In genomic region chr5:138951986-138952735, GRCh38 we compare ENCODE assay signal across 17 cellular contexts.
DNase-seq lines count a peak whose midpoint lies in the region; ATAC-seq and TF ChIP-seq lines count a peak whose summit lies in the region.
"Had no signal": no experiment of that assay in that cellular context is flagged by ENCODE, and none has a peak within 500 bp of the region (broad histone marks: within the 10 kb centered on the region; RNA-seq: fewer than 3 reads in every experiment).

No MANE protein-coding gene starts in this region.

- H3K9me3 ChIP-seq in KOPT-K1 (ENCODE audit: insufficient read depth, low read length, poor library complexity, severe bottlenecking): no peaks in the 10 kb centered on the region
- no peaks in the 10 kb centered on the region for H3K9me3 ChIP-seq in ascending aorta
- no peaks in the 10 kb centered on the region for H3K9me3 ChIP-seq in mesenchymal stem cell (ENCODE audit: control insufficient read depth, low read length)
- H3K9me3 ChIP-seq: colonic mucosa, SJCRH30 had no signal

- H3K4me3 ChIP-seq in ascending aorta (no peak overlapping the region), mesenchymal stem cell (ENCODE audit: insufficient read depth in 1 of 2, low read depth in 1 of 2, low read length in 2 of 2) (no peak overlapping the region)
- H3K4me3 ChIP-seq: colonic mucosa had no signal

- no peak overlapping the region for H3K9ac ChIP-seq in mesenchymal stem cell (ENCODE audit: low read length)

- no peak for TF ChIP-seq CTCF in ascending aorta (IDR thresholded peaks at IDR 0.05)

- peak in 1 of 2 donors; percentile 46 for DNase-seq in ascending aorta (ENCODE audit: low spot score in 2 of 2)
- no peak for DNase-seq in mesenchymal stem cell
- DNase-seq in NCI-H510A treated with DMSO at 0.1 percent for 48 hours (lab: John Stamatoyannopoulos, UW): no peak
- DNase-seq in NCI-H82 (lab: John Stamatoyannopoulos, UW): no peak
- DNase-seq: activated CD4-positive, alpha-beta T cell treated with anti-CD3 and anti-CD28 coated beads, Interleukin-2, amount 50 U/mL, for 4 hours; activated T-cell treated with anti-CD3 and anti-CD28 coated beads, Interleukin-2, amount 50 U/mL, for 4 hours; CD4-positive, alpha-beta memory T cell; colonic mucosa; EL; H7; NCI-H1417 treated with DMSO at 0.1 percent for 48 hours; NCI-H226; stimulated activated naive CD8-positive, alpha-beta T cell treated with anti-CD3 and anti-CD28 coated beads, Interleukin-15, amount 100 ng/mL, for 72 hours had no signal

- no peak for ATAC-seq in HG02884 (IDR thresholded peaks at IDR 0.05; ENCODE audit: unreplicated experiment)

- H4K91ac ChIP-seq in mesenchymal stem cell (ENCODE audit: low read length): no peak overlapping the region

- H3K23ac ChIP-seq in mesenchymal stem cell (ENCODE audit: low read length in 2 of 2): no peak overlapping the region

- H3K18ac ChIP-seq in mesenchymal stem cell (ENCODE audit: low read depth in 1 of 2, low read length in 2 of 2): no peak overlapping the region

- peaks cover 31% of the 10 kb centered on the region for H3K79me1 ChIP-seq in mesenchymal stem cell (replicated peaks; ENCODE audit: low read length, poor library complexity, severe bottlenecking)

- H3K4me1 ChIP-seq in ascending aorta: peaks cover 32 to 52% of the 10 kb centered on the region in 2 donors
- H3K4me1 ChIP-seq in mesenchymal stem cell (ENCODE audit: control insufficient read depth, insufficient read depth, low read depth, low read length): peaks cover 57% of the 10 kb centered on the region

- peak overlapping the region; percentile 15 for H2BK15ac ChIP-seq in mesenchymal stem cell (ENCODE audit: low read depth, poor library complexity, severe bottlenecking)

- H2BK12ac ChIP-seq in mesenchymal stem cell (ENCODE audit: low read length in 2 of 2): peak overlapping the region; percentile 38 to 49

- 94% methylated on average over 15 of the region's 17 CpGs for WGBS in mesenchymal stem cell

- H3K4ac ChIP-seq in mesenchymal stem cell (ENCODE audit: low read depth in 1 of 2, low read length in 2 of 2): no peak overlapping the region

- H3K27me3 ChIP-seq in ascending aorta: no peaks in the 10 kb centered on the region
- no peaks in the 10 kb centered on the region for H3K27me3 ChIP-seq in mesenchymal stem cell (ENCODE audit: control insufficient read depth in 1 of 2, insufficient read depth in 1 of 2, low read length in 2 of 2)
- H3K27me3 ChIP-seq: colonic mucosa, SJCRH30 had no signal

- no peaks in the 10 kb centered on the region for H3K36me3 ChIP-seq in KOPT-K1 (ENCODE audit: insufficient read depth, low read length)
- H3K36me3 ChIP-seq in ascending aorta: peaks cover 3 to 5% of the 10 kb centered on the region in 2 donors
- peaks cover 13 to 26% of the 10 kb centered on the region in 2 experiments for H3K36me3 ChIP-seq in mesenchymal stem cell (ENCODE audit: control insufficient read depth in 1 of 2, insufficient read depth in 2 of 2, low read depth in 1 of 2, low read length in 2 of 2)
- H3K36me3 ChIP-seq: colonic mucosa, SJCRH30 had no signal

- no peak overlapping the region for H2AK5ac ChIP-seq in mesenchymal stem cell (ENCODE audit: low read length, severe bottlenecking)

- no peak overlapping the region for H2AFZ ChIP-seq in mesenchymal stem cell (ENCODE audit: low read depth, low read length)

- no peak overlapping the region for H2BK5ac ChIP-seq in mesenchymal stem cell (ENCODE audit: low read depth, low read length, poor library complexity, severe bottlenecking)

- no peak overlapping the region for H4K8ac ChIP-seq in mesenchymal stem cell (ENCODE audit: low read length)

- H3K27ac ChIP-seq in KOPT-K1 (ENCODE audit: low read depth, low read length, poor library complexity, severe bottlenecking) (peak overlapping the region; percentile 33), ascending aorta (peak overlapping the region; percentile 76 to 79), mesenchymal stem cell (ENCODE audit: low read length, poor library complexity, severe bottlenecking) (no peak overlapping the region), temporal lobe (ENCODE audit: low read depth, low read length) (peak overlapping the region; percentile 98)
- H3K27ac ChIP-seq: colonic mucosa had no signal

- H3K4me2 ChIP-seq in mesenchymal stem cell (ENCODE audit: low read length, poor library complexity, severe bottlenecking): no peak overlapping the region

- no peak overlapping the region for H3K14ac ChIP-seq in mesenchymal stem cell (ENCODE audit: low read length in 2 of 2)

- H2BK120ac ChIP-seq in mesenchymal stem cell (ENCODE audit: low read depth, low read length): no peak overlapping the region

- intact Hi-C loops in ascending aorta (cut with DNase I): no loop called here
